1 cellular context compared by ENCODE assay signal in genomic region chr5:154466671-154467070, GRCh38.
TF ChIP-seq lines count a peak whose summit lies in the region.

No MANE protein-coding gene starts in this region.

TF ChIP-seq in HepG2, 621 proteins besides CTCF, POLR2A, EP300 and RAD21 (continued from another document):
- TF ChIP-seq, protein P1, sequence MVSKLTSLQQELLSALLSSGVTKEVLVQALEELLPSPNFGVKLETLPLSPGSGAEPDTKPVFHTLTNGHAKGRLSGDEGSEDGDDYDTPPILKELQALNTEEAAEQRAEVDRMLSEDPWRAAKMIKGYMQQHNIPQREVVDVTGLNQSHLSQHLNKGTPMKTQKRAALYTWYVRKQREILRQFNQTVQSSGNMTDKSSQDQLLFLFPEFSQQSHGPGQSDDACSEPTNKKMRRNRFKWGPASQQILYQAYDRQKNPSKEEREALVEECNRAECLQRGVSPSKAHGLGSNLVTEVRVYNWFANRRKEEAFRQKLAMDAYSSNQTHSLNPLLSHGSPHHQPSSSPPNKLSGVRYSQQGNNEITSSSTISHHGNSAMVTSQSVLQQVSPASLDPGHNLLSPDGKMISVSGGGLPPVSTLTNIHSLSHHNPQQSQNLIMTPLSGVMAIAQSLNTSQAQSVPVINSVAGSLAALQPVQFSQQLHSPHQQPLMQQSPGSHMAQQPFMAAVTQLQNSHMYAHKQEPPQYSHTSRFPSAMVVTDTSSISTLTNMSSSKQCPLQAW (CRISPR knock-in tag; IDR thresholded peaks at IDR 0.05): no peak
- TF ChIP-seq HNRNPUL1 (IDR thresholded peaks at IDR 0.05; ENCODE audit: low read depth, low read length) (no peak), FOXA3 (CRISPR knock-in tag; IDR thresholded peaks at IDR 0.05) (no peak), ZNF383 (CRISPR knock-in tag; IDR thresholded peaks at IDR 0.05; ENCODE audit: borderline replicate concordance) (no peak), MBD4 (IDR thresholded peaks at IDR 0.05; ENCODE audit: borderline replicate concordance, low read length) (no peak), ZNF24 (IDR thresholded peaks at IDR 0.05) (no peak), AGO2 (optimal IDR thresholded peaks at IDR 0.05; ENCODE audit: low read depth, low read length) (no peak), ZNF770 (CRISPR knock-in tag; IDR thresholded peaks at IDR 0.05) (no peak), ASH2L (IDR thresholded peaks at IDR 0.05; ENCODE audit: insufficient read length, low read depth, low read length) (no peak), ZBTB14 (CRISPR knock-in tag; IDR thresholded peaks at IDR 0.05) (no peak), KAT8 (CRISPR knock-in tag; IDR thresholded peaks at IDR 0.05) (no peak)
- TF ChIP-seq, protein P2, sequence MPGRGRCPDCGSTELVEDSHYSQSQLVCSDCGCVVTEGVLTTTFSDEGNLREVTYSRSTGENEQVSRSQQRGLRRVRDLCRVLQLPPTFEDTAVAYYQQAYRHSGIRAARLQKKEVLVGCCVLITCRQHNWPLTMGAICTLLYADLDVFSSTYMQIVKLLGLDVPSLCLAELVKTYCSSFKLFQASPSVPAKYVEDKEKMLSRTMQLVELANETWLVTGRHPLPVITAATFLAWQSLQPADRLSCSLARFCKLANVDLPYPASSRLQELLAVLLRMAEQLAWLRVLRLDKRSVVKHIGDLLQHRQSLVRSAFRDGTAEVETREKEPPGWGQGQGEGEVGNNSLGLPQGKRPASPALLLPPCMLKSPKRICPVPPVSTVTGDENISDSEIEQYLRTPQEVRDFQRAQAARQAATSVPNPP (CRISPR knock-in tag; IDR thresholded peaks at IDR 0.05): no peak
TF ChIP-seq in HepG2: peak in this region for 0.
